Comparison of ENCODE assay signal across 18 cellular contexts in the genomic region with DNA sequence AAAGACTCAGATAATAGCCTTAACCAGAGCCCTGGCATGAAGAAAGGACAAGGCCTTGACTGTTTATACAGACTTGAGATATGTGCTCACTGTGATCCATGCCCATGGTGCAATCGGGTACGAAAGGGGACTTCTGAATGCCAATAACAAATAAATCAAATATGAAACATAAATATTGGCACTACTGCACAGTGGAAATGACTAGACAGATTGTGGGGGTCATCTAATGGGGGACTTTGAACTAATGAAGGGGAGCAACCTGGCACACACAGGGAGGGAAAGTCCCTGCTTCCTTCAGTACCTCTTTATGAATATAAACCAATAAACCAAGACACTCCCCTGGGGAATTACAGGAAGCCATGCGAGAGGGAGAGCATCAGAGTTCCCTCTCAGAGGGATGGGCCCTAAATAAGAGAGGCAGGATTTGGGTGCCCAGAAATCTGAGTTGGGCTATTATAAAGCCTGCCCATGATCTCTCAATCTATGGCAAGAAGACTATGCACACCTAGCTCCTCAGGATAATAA. TPM values are rescaled to one million over a fixed set of nuclear protein-coding genes. Genes with fewer than 3 reads are reported as not detected.
DNase-seq lines count a peak whose midpoint lies in the region; ATAC-seq and TF ChIP-seq lines count a peak whose summit lies in the region.
"Had no signal": no experiment of that assay in that cellular context is flagged by ENCODE, and none has a peak within 500 bp of the region (broad histone marks: within the 10 kb centered on the region; RNA-seq: fewer than 3 reads in every experiment).

No MANE protein-coding gene starts in this region.

- H3K9me3 Mint-ChIP-seq in chondrocyte (ENCODE audit: low read depth) (no peaks in the 10 kb centered on the region), nephron (no peaks in the 10 kb centered on the region)
- H3K9me3 Mint-ChIP-seq: activated T-helper 17 cell treated with anti-CD3 and anti-CD28 coated beads, Interleukin-2, amount 50 U/mL, for 72 hours had no signal

- BruUV-seq in IMR-90 (replicated peaks; lab: Mats Ljungman, UMichigan): no TSS peak
- no TSS peak for BruUV-seq in mammary epithelial cell (replicated peaks; lab: Mats Ljungman, UMichigan)

- H3K14ac ChIP-seq in IMR-90 (replicated peaks; ENCODE audit: low read depth, low read length): no peak overlapping the region

- no peak overlapping the region for H3K4ac ChIP-seq in IMR-90 (ENCODE audit: low read depth, low read length)

- peaks cover 22 to 39% (median 29%) of the 10 kb centered on the region in 10 experiments for H3K4me1 ChIP-seq in BLaER1 treated with 17β-estradiol and CSF1 and Interleukin-3, amounts not matched to agents 10 nM and 100 nM
- H3K4me1 ChIP-seq in IMR-90 (ENCODE audit: control insufficient read depth, insufficient read depth, low read length) (peaks cover 6% of the 10 kb centered on the region), mammary epithelial cell (ENCODE audit: insufficient read depth, low read length) (peaks cover 4% of the 10 kb centered on the region)

- dilution Hi-C loops in IMR-90 (cut with HindIII; ENCODE audit: low sequenced_read_pairs, unreplicated experiment): no loop called here
- dilution Hi-C loops in mammary epithelial cell (cut with HindIII; ENCODE audit: low sequenced_read_pairs): loop anchor here (5.0 to 10.0 kb wide), 2 partner anchors 60 to 252 kb away; a partner anchor contains a TSS

- peak overlapping the region; percentile 13; the same call in 1 of the 2 replicates for H2AK5ac ChIP-seq in IMR-90 (ENCODE audit: low read depth, low read length)

- no peak overlapping the region for H2BK20ac ChIP-seq in IMR-90 (ENCODE audit: low read depth, low read length)

- peaks cover 18% of the 10 kb centered on the region for H3K79me2 ChIP-seq in mammary epithelial cell (ENCODE audit: insufficient read depth, low read length)

- peaks cover 0 to 8% of the 10 kb centered on the region in 2 experiments; a peak in 2 of 4 replicates for H3K79me1 ChIP-seq in IMR-90 (ENCODE audit: low read depth in 1 of 2, low read length in 2 of 2)

- TF ChIP-seq CTCF in IMR-90 (conservative IDR thresholded peaks at IDR 0.05; ENCODE audit: low read depth, low read length) (no peak), chondrocyte (IDR thresholded peaks at IDR 0.05) (no peak), nephron (IDR thresholded peaks at IDR 0.05; ENCODE audit: unreplicated experiment in 3 of 3) (no peak), mammary epithelial cell (conservative IDR thresholded peaks at IDR 0.05 in 1 of 2, IDR thresholded peaks at IDR 0.05 in 1 of 2; ENCODE audit: extremely low read depth in 1 of 2, insufficient read depth in 1 of 2, low read depth in 1 of 2, low read length in 2 of 2) (no peak)

- H3K36me3 ChIP-seq in BLaER1 treated with 17β-estradiol and CSF1 and Interleukin-3, amounts not matched to agents 10 nM and 100 nM: no peaks in the 10 kb centered on the region
- H3K36me3 ChIP-seq in IMR-90 (ENCODE audit: control insufficient read depth, insufficient read depth, low read length) (no peaks in the 10 kb centered on the region), mammary epithelial cell (ENCODE audit: insufficient read depth, low read length) (peaks cover 4% of the 10 kb centered on the region)
- H3K36me3 ChIP-seq: cardiac muscle cell had no signal

- TF ChIP-seq RAD21 in IMR-90 (IDR thresholded peaks at IDR 0.05; ENCODE audit: low read length): no peak

- peak overlapping the region in 1 of 2 experiments; percentile 99; a peak in 1 of 4 replicates for H4K8ac ChIP-seq in IMR-90 (ENCODE audit: low read depth in 2 of 2, low read length in 2 of 2)

- H4K91ac ChIP-seq in IMR-90 (ENCODE audit: insufficient read depth, low read depth, low read length): no peak overlapping the region

- H3K27me3 ChIP-seq in BLaER1 treated with 17β-estradiol and CSF1 and Interleukin-3, amounts not matched to agents 10 nM and 100 nM: no peaks in the 10 kb centered on the region
- H3K27me3 ChIP-seq in IMR-90 (ENCODE audit: control insufficient read depth, insufficient read depth, low read length) (no peaks in the 10 kb centered on the region), mammary epithelial cell (ENCODE audit: insufficient read depth, low read length) (no peaks in the 10 kb centered on the region)
- H3K27me3 ChIP-seq: cardiac muscle cell, testis had no signal

- no peak overlapping the region for H3K18ac ChIP-seq in IMR-90 (ENCODE audit: low read depth, low read length)

- no peak overlapping the region for H3K4me3 Mint-ChIP-seq in chondrocyte (ENCODE audit: unreplicated experiment)
- H3K4me3 Mint-ChIP-seq in nephron: no peak overlapping the region

- no peaks in the 10 kb centered on the region for H4K20me1 ChIP-seq in BLaER1 treated with 17β-estradiol and CSF1 and Interleukin-3, amounts not matched to agents 10 nM and 100 nM
- H4K20me1 ChIP-seq in IMR-90 (ENCODE audit: insufficient read depth, low read length) (no peaks in the 10 kb centered on the region), mammary epithelial cell (ENCODE audit: insufficient read depth, low read length) (no peaks in the 10 kb centered on the region)

- no peak overlapping the region for H3K9ac ChIP-seq in BLaER1 treated with 17β-estradiol and CSF1 and Interleukin-3, amounts not matched to agents 10 nM and 100 nM
- H3K9ac ChIP-seq in IMR-90 (ENCODE audit: low read depth, low read length) (no peak overlapping the region), mammary epithelial cell (ENCODE audit: insufficient read depth, low read length) (no peak overlapping the region)

- H3K23ac ChIP-seq in IMR-90 (ENCODE audit: low read depth, low read length): no peak overlapping the region

- H3K36me3 Mint-ChIP-seq in chondrocyte (ENCODE audit: low read depth): peaks cover 4% of the 10 kb centered on the region
- H3K36me3 Mint-ChIP-seq in nephron (ENCODE audit: low read depth): peaks cover 21% of the 10 kb centered on the region

- H3K56ac ChIP-seq in IMR-90 (ENCODE audit: extremely low read depth, insufficient read depth, low read length): no peak overlapping the region

- no peaks in the 10 kb centered on the region for H3K27me3 Mint-ChIP-seq in chondrocyte (ENCODE audit: low read depth)
- peaks cover 3% of the 10 kb centered on the region for H3K27me3 Mint-ChIP-seq in nephron (ENCODE audit: low read depth)
- H3K27me3 Mint-ChIP-seq: activated T-helper 17 cell treated with anti-CD3 and anti-CD28 coated beads, Interleukin-2, amount 50 U/mL, for 72 hours had no signal

- POLR2A ChIA-PET in IMR-90 (lab: Charles Lee; ENCODE audit: unreplicated experiment): no interaction called here

- no peak for TF ChIP-seq POLR2A in IMR-90 (IDR thresholded peaks at IDR 0.05; ENCODE audit: low read depth, low read length)

- in situ Hi-C loops in IMR-90 (cut with MboI; ENCODE audit: low sequenced_read_pairs) (no loop called here), mammary epithelial cell (cut with MboI; ENCODE audit: low sequenced_read_pairs in 2 of 2) (no loop called here)

- H2BK120ac ChIP-seq in IMR-90 (ENCODE audit: low read depth, low read length): peak overlapping the region; percentile 3; the same call in 1 of the 2 replicates

- no peak overlapping the region for H2AFZ ChIP-seq in IMR-90 (replicated peaks; ENCODE audit: low read length, poor library complexity)
- no peak overlapping the region for H2AFZ ChIP-seq in mammary epithelial cell (ENCODE audit: low read depth, low read length)

- peaks cover 3% of the 10 kb centered on the region; the same call in 1 of the 2 replicates for H3K9me1 ChIP-seq in IMR-90 (ENCODE audit: insufficient read depth, low read length)

- no peak for ATAC-seq in IMR-90 (ENCODE audit: low read depth)
- no peak for ATAC-seq in HG03460 (IDR thresholded peaks at IDR 0.05; ENCODE audit: unreplicated experiment)
- ATAC-seq: activated T-helper 17 cell treated with anti-CD3 and anti-CD28 coated beads, Interleukin-2, amount 50 U/mL, for 72 hours; K562 had no signal

- CTCF ChIA-PET in IMR-90 (lab: Yijun Ruan, JAX) (no interaction called here), mammary epithelial cell (lab: Charles Lee; ENCODE audit: low non-redundant PET) (no interaction called here)

- H2BK5ac ChIP-seq in IMR-90 (ENCODE audit: low read depth, low read length, poor library complexity, severe bottlenecking): no peak overlapping the region

- intact Hi-C loops in IMR-90 (cut with micrococcal nuclease): no loop called here
- intact Hi-C loops in mammary epithelial cell (cut with micrococcal nuclease): no loop called here

- DNase-seq in IMR-90: no peak
- DNase-seq in chondrocyte (ENCODE audit: low spot score): no peak
- no peak for DNase-seq in glomerular visceral epithelial cell (ENCODE audit: extremely low spot score)
- no peak for DNase-seq in mammary epithelial cell
- DNase-seq in HCEC 1CT: no peak
- DNase-seq: activated CD4-positive, alpha-beta T cell treated with anti-CD3 and anti-CD28 coated beads, Interleukin-2, amount 50 U/mL, for 48 hours; AML-193; effector CD8-positive, alpha-beta T cell; hypothalamus; NCI-H1092; stimulated activated CD4-positive, alpha-beta T cell treated with anti-CD3 and anti-CD28 coated beads, Interleukin-4, amount 100 ng/mL, for 1 hour; testis had no signal

- WGBS in IMR-90 (ENCODE audit: extremely low coverage in 2 of 2, insufficient read length in 1 of 2), 2 experiments: no CpG with 5 or more reads among the region's 3 CpGs
- 100% methylated on average over 3 of the region's 3 CpGs for WGBS in mammary epithelial cell (ENCODE audit: low coverage, missing lambda C conversion rate)

- peaks cover 0 to 6% (median 0%) of the 10 kb centered on the region in 11 experiments; a peak in 2 of 22 replicates for H3K9me3 ChIP-seq in BLaER1 treated with 17β-estradiol and CSF1 and Interleukin-3, amounts not matched to agents 10 nM and 100 nM (replicated peaks in 1 of 11)
- no peaks in the 10 kb centered on the region for H3K9me3 ChIP-seq in IMR-90 (ENCODE audit: control insufficient read depth, insufficient read depth, low read length)
- H3K9me3 ChIP-seq in mammary epithelial cell (replicated peaks; ENCODE audit: insufficient read depth, low read length): no peaks in the 10 kb centered on the region
- H3K9me3 ChIP-seq: testis had no signal

- H3K4me1 Mint-ChIP-seq in chondrocyte (ENCODE audit: low read depth) (peaks cover 28% of the 10 kb centered on the region), nephron (peaks cover 46% of the 10 kb centered on the region)

- no peak overlapping the region for H4K5ac ChIP-seq in IMR-90 (ENCODE audit: low read depth, low read length)

- H2AK9ac ChIP-seq in IMR-90 (replicated peaks; ENCODE audit: low read depth, low read length, poor library complexity): no peak overlapping the region

- H3K27ac Mint-ChIP-seq in chondrocyte (ENCODE audit: unreplicated experiment): peak overlapping the region; percentile 38
- peak overlapping the region in 2 of 3 experiments; percentile 41 to 95 for H3K27ac Mint-ChIP-seq in nephron

- H3K4me3 ChIP-seq in BLaER1 treated with 17β-estradiol and CSF1 and Interleukin-3, amounts not matched to agents 10 nM and 100 nM: no peak overlapping the region
- H3K4me3 ChIP-seq in IMR-90 (ENCODE audit: insufficient read depth, low read depth, low read length) (no peak overlapping the region), mammary epithelial cell (replicated peaks in 1 of 3; ENCODE audit: insufficient read depth in 1 of 3, low read depth in 2 of 3, low read length in 3 of 3) (no peak overlapping the region)
- H3K4me3 ChIP-seq: cardiac muscle cell, K562, testis had no signal

- peak overlapping the region in 10 of 11 experiments; percentile 36 to 94 (median 92); a peak in 18 of 22 replicates for H3K4me2 ChIP-seq in BLaER1 treated with 17β-estradiol and CSF1 and Interleukin-3, amounts not matched to agents 10 nM and 100 nM
- H3K4me2 ChIP-seq in IMR-90 (ENCODE audit: low read depth, low read length): no peak overlapping the region
- H3K4me2 ChIP-seq in mammary epithelial cell (ENCODE audit: insufficient read depth, low read depth, low read length): no peak overlapping the region

- H2BK15ac ChIP-seq in IMR-90 (ENCODE audit: low read depth, low read length): no peak overlapping the region

- H3K27ac ChIP-seq in BLaER1 treated with 17β-estradiol and CSF1 and Interleukin-3, amounts not matched to agents 10 nM and 100 nM: peak overlapping the region in 4 of 11 experiments; percentile 85 to 89 (median 88); a peak in 5 of 22 replicates
- H3K27ac ChIP-seq in IMR-90 (ENCODE audit: insufficient read depth, low read length) (no peak overlapping the region), mammary epithelial cell (ENCODE audit: insufficient read depth, low read depth, low read length) (no peak overlapping the region)
- H3K27ac ChIP-seq: cardiac muscle cell had no signal

RNA-seq across cellular contexts. Expression of a gene that starts 21.1 kb away (rescaled TPM):
- 123 and 125 TPM in 2 replicates for total RNA-seq in IMR-90 (2012; rRNA removed)
- 530 and 798 TPM in 2 replicates for polyA plus RNA-seq in IMR-90 (2012; rRNA removed)
- 412 and 1,658 TPM in 2 replicates for polyA plus RNA-seq in IMR-90 (2012; cell fraction: cytosol; rRNA removed)
- 299 and 621 TPM in 2 replicates for polyA plus RNA-seq in IMR-90 (2012; cell fraction: nucleus; rRNA removed; ENCODE audit: low replicate concordance)
- 466 to 518 TPM (median 502 TPM) in 3 replicates for total RNA-seq in chondrocyte
- total RNA-seq in mammary epithelial cell: 1,000 to 10,000 TPM in 1 of 2 donors, 100 to 1,000 TPM in 1; 359 to 1,214 TPM
- polyA plus RNA-seq in mammary epithelial cell: 582 TPM
- 28.8 TPM for polyA minus RNA-seq in mammary epithelial cell

RNA-seq across cellular contexts. Expression of a gene that starts 45.7 kb away (rescaled TPM):
- total RNA-seq in IMR-90 (2012; rRNA removed) (13.1 and 15.1 TPM in 2 replicates), chondrocyte (1.8 to 2.9 TPM in 2 of 3 replicates, not detected in the other), mammary epithelial cell (10 to 100 TPM in 1 of 2 donors, 1 to 10 TPM in 1; 8.1 to 15.8 TPM)
- polyA plus RNA-seq in IMR-90 (2012; rRNA removed) (76.7 and 77.0 TPM in 2 replicates), mammary epithelial cell (3.4 TPM)
- 59.4 and 73.8 TPM in 2 replicates for polyA plus RNA-seq in IMR-90 (2012; cell fraction: cytosol; rRNA removed)
- 73.2 and 123 TPM in 2 replicates for polyA plus RNA-seq in IMR-90 (2012; cell fraction: nucleus; rRNA removed; ENCODE audit: low replicate concordance)
- polyA minus RNA-seq in mammary epithelial cell: not detected
- total RNA-seq: K562 had no signal
- polyA plus RNA-seq: K562 had no signal

RNA-seq across cellular contexts. Expression of a gene that starts 51.4 kb away (rescaled TPM):
- 0.36 and 0.83 TPM in 2 replicates for total RNA-seq in IMR-90 (2012; rRNA removed)
- 1.5 TPM in 2 replicates for polyA plus RNA-seq in IMR-90 (2012; rRNA removed)
- 0.32 and 0.93 TPM in 2 replicates for polyA plus RNA-seq in IMR-90 (2012; cell fraction: cytosol; rRNA removed)
- 2.6 and 3.0 TPM in 2 replicates for polyA plus RNA-seq in IMR-90 (2012; cell fraction: nucleus; rRNA removed; ENCODE audit: low replicate concordance)
- not detected in 3 replicates for total RNA-seq in chondrocyte
- under 1 TPM; 0.17 to 0.96 TPM for total RNA-seq in mammary epithelial cell
- polyA plus RNA-seq in mammary epithelial cell: not detected
- not detected for polyA minus RNA-seq in mammary epithelial cell

RNA-seq across cellular contexts. Expression of a gene that starts 57.6 kb away (rescaled TPM):
- total RNA-seq in IMR-90 (2012; rRNA removed): 2.8 and 3.2 TPM in 2 replicates
- 6.6 and 8.7 TPM in 2 replicates for polyA plus RNA-seq in IMR-90 (2012; rRNA removed)
- polyA plus RNA-seq in IMR-90 (2012; cell fraction: cytosol; rRNA removed): 7.6 and 10.2 TPM in 2 replicates
- polyA plus RNA-seq in IMR-90 (2012; cell fraction: nucleus; rRNA removed; ENCODE audit: low replicate concordance): 38.2 and 42.7 TPM in 2 replicates
- 14.5 to 14.9 TPM (median 14.8 TPM) in 3 replicates for total RNA-seq in chondrocyte
- total RNA-seq in mammary epithelial cell: 10 to 100 TPM; 14.7 to 26.3 TPM
- 6.0 TPM for polyA plus RNA-seq in mammary epithelial cell
- polyA minus RNA-seq in mammary epithelial cell: 0.78 TPM

RNA-seq across cellular contexts. Expression of a gene that starts 58.9 kb away (rescaled TPM):
- total RNA-seq in IMR-90 (2012; rRNA removed) (54.8 and 58.9 TPM in 2 replicates), chondrocyte (93.1 to 102 TPM (median 101 TPM) in 3 replicates), mammary epithelial cell (100 to 1,000 TPM in 1 of 2 donors, 10 to 100 TPM in 1; 70.3 to 131 TPM)
- polyA plus RNA-seq in IMR-90 (2012; rRNA removed) (151 and 221 TPM in 2 replicates), mammary epithelial cell (137 TPM)
- polyA plus RNA-seq in IMR-90 (2012; cell fraction: cytosol; rRNA removed): 150 and 244 TPM in 2 replicates
- polyA plus RNA-seq in IMR-90 (2012; cell fraction: nucleus; rRNA removed; ENCODE audit: low replicate concordance): 63.2 and 108 TPM in 2 replicates
- polyA minus RNA-seq in mammary epithelial cell: 38.7 TPM

Comparison
In these comparisons a context has a peak if more than half of its experiments do, and no peak if none do; other contexts are left out.
1. H3K4me2 ChIP-seq: peak in BLaER1 treated with 17β-estradiol and CSF1 and Interleukin-3, amounts not matched to agents 10 nM and 100 nM (10 of 11); none in IMR-90 (single experiment) and mammary epithelial cell (single experiment).